In genomic region chr10:3787001-3787400, GRCh38 we compare ENCODE assay signal across 11 cellular contexts. TPM values are rescaled to one million over a fixed set of nuclear protein-coding genes. Genes with fewer than 3 reads are reported as not detected.
DNase-seq lines count a peak whose midpoint lies in the region; ATAC-seq and TF ChIP-seq lines count a peak whose summit lies in the region.
"Had no signal": no experiment of that assay in that cellular context is flagged by ENCODE, and none has a peak within 500 bp of the region (broad histone marks: within the 10 kb centered on the region; RNA-seq: fewer than 3 reads in every experiment).

No MANE protein-coding gene starts in this region.

- no peak for ATAC-seq in stimulated activated naive CD8-positive, alpha-beta T cell treated with anti-CD3 and anti-CD28 coated beads, Interleukin-15, Interleukin-2, amounts not matched to agents 100 U/mL and 50 U/mL, for 24 hours
- ATAC-seq in HG02571 (IDR thresholded peaks at IDR 0.05; ENCODE audit: unreplicated experiment) = no peak
- ATAC-seq in HG03159 (IDR thresholded peaks at IDR 0.05; ENCODE audit: unreplicated experiment) = no peak

- no peak for DNase-seq in stimulated activated naive CD8-positive, alpha-beta T cell treated with anti-CD3 and anti-CD28 coated beads, Interleukin-15, Interleukin-2, amounts not matched to agents 100 U/mL and 50 U/mL, for 24 hours
- no peak for DNase-seq in breast epithelium (ENCODE audit: low spot score in 2 of 2)
- DNase-seq in mesothelial cell of epicardium (ENCODE audit: low spot score in 2 of 2, unreplicated experiment in 2 of 2) = no peak
- DNase-seq in vagina (ENCODE audit: extremely low spot score in 2 of 2) = no peak
- DNase-seq in AG08395 (ENCODE audit: low spot score) = no peak
- DNase-seq: NCI-H226, T-helper 9 cell had no signal

- intact Hi-C loops in breast epithelium (cut with DNase I; ENCODE audit: low total_unique reads) (loop anchor here (5.0 kb wide), 1 partner anchor 555 kb away; no protein-coding TSS in a partner anchor), vagina (cut with DNase I) (loop anchor here (1.0 to 10.0 kb wide), 4 partner anchors 88 to 878 kb away; no protein-coding TSS in a partner anchor)

- H3K4me1 ChIP-seq in breast epithelium = no peaks in the 10 kb centered on the region
- H3K4me1 ChIP-seq in vagina = peaks cover 7% of the 10 kb centered on the region

- H3K4me3 ChIP-seq in breast epithelium (no peak overlapping the region), vagina (no peak overlapping the region)
- H3K4me3 ChIP-seq: HAP-1 had no signal

- TF ChIP-seq CTCF in breast epithelium (IDR thresholded peaks at IDR 0.05) (no peak), mesothelial cell of epicardium (IDR thresholded peaks at IDR 0.05; ENCODE audit: unreplicated experiment) (no peak), vagina (IDR thresholded peaks at IDR 0.05) (no peak)

- peaks cover 8% of the 10 kb centered on the region for H3K9me3 Mint-ChIP-seq in stimulated activated naive CD8-positive, alpha-beta T cell treated with anti-CD3 and anti-CD28 coated beads, Interleukin-15, Interleukin-2, amounts not matched to agents 100 ng/mL and 50 ng/mL, for 24 hours
- H3K9me3 Mint-ChIP-seq in mesothelial cell of epicardium = peaks cover 21% of the 10 kb centered on the region

- H3K4me1 Mint-ChIP-seq in stimulated activated naive CD8-positive, alpha-beta T cell treated with anti-CD3 and anti-CD28 coated beads, Interleukin-15, Interleukin-2, amounts not matched to agents 100 ng/mL and 50 ng/mL, for 24 hours (ENCODE audit: low read depth) = peaks cover 31% of the 10 kb centered on the region
- peaks cover 27% of the 10 kb centered on the region for H3K4me1 Mint-ChIP-seq in mesothelial cell of epicardium

- H3K36me3 Mint-ChIP-seq in stimulated activated naive CD8-positive, alpha-beta T cell treated with anti-CD3 and anti-CD28 coated beads, Interleukin-15, Interleukin-2, amounts not matched to agents 100 ng/mL and 50 ng/mL, for 24 hours (ENCODE audit: low read depth) = peaks cover 25% of the 10 kb centered on the region
- H3K36me3 Mint-ChIP-seq in mesothelial cell of epicardium = peaks cover 5% of the 10 kb centered on the region

- H3K27ac ChIP-seq in breast epithelium = peak overlapping the region; percentile 100
- H3K27ac ChIP-seq in vagina = peak overlapping the region; percentile 100

- peaks cover 0 to 19% of the 10 kb centered on the region in 2 donors for H3K9me3 ChIP-seq in breast epithelium
- peaks cover 4% of the 10 kb centered on the region for H3K9me3 ChIP-seq in vagina
- H3K9me3 ChIP-seq: HAP-1 had no signal

- H3K27me3 ChIP-seq in breast epithelium = no peaks in the 10 kb centered on the region
- no peaks in the 10 kb centered on the region for H3K27me3 ChIP-seq in vagina

- no peaks in the 10 kb centered on the region for H3K27me3 Mint-ChIP-seq in stimulated activated naive CD8-positive, alpha-beta T cell treated with anti-CD3 and anti-CD28 coated beads, Interleukin-15, Interleukin-2, amounts not matched to agents 100 ng/mL and 50 ng/mL, for 24 hours
- H3K27me3 Mint-ChIP-seq in mesothelial cell of epicardium (ENCODE audit: low read depth) = no peaks in the 10 kb centered on the region

- H3K36me3 ChIP-seq in breast epithelium (no peaks in the 10 kb centered on the region), vagina (no peaks in the 10 kb centered on the region)

- H3K27ac Mint-ChIP-seq in stimulated activated naive CD8-positive, alpha-beta T cell treated with anti-CD3 and anti-CD28 coated beads, Interleukin-15, Interleukin-2, amounts not matched to agents 100 ng/mL and 50 ng/mL, for 24 hours = peak overlapping the region; percentile 95
- peak overlapping the region; percentile 100 for H3K27ac Mint-ChIP-seq in mesothelial cell of epicardium

- no peak overlapping the region for H3K4me3 Mint-ChIP-seq in stimulated activated naive CD8-positive, alpha-beta T cell treated with anti-CD3 and anti-CD28 coated beads, Interleukin-15, Interleukin-2, amounts not matched to agents 100 ng/mL and 50 ng/mL, for 24 hours
- peak overlapping the region; percentile 86 for H3K4me3 Mint-ChIP-seq in mesothelial cell of epicardium

- TF ChIP-seq POLR2A in breast epithelium (IDR thresholded peaks at IDR 0.05) = no peak
- TF ChIP-seq POLR2A in vagina (IDR thresholded peaks at IDR 0.05) = no peak

RNA-seq across cellular contexts. Expression of gene KLF6, which starts 2.0 kb away (rescaled TPM):
- 100 to 1,000 TPM; 132 to 347 (median 186) TPM for total RNA-seq in breast epithelium
- total RNA-seq in mesothelial cell of epicardium = 99.1 to 117 TPM (median 106 TPM) in 3 replicates
- total RNA-seq in vagina = 145 TPM
